ENCODE assay signal across 12 cellular contexts in genomic region chr2:55102056-55102812, GRCh38.
A peak's percentile ranks its signal among the peaks of the same experiment; 100 is the strongest.
DNase-seq lines count a peak whose midpoint lies in the region; ATAC-seq and TF ChIP-seq lines count a peak whose summit lies in the region.
"Had no signal": no experiment of that assay in that cellular context is flagged by ENCODE, and none has a peak within 500 bp of the region (broad histone marks: within the 10 kb centered on the region; RNA-seq: fewer than 3 reads in every experiment).

No MANE protein-coding gene starts in this region.

- no peaks in the 10 kb centered on the region for H3K79me2 ChIP-seq in ACC112 (ENCODE audit: control insufficient read depth, insufficient read depth, low read length, unreplicated experiment)

- ATAC-seq in GM18867 (IDR thresholded peaks at IDR 0.05; ENCODE audit: unreplicated experiment): no peak

- H3K9me3 ChIP-seq in KOPT-K1 (ENCODE audit: insufficient read depth, low read length, poor library complexity, severe bottlenecking) (no peaks in the 10 kb centered on the region), muscle layer of duodenum (ENCODE audit: control insufficient read depth in 1 of 2, low read length in 2 of 2) (no peaks in the 10 kb centered on the region)

- no peak overlapping the region for H2AFZ ChIP-seq in ACC112 (ENCODE audit: low read length, unreplicated experiment)

- TF ChIP-seq CTCF in cardiac fibroblast (IDR thresholded peaks at IDR 0.05; ENCODE audit: low read depth, low read length): no peak

- H3K27me3 ChIP-seq in ACC112 (ENCODE audit: insufficient read depth, low read length) (no peaks in the 10 kb centered on the region), muscle layer of duodenum (ENCODE audit: low read depth, low read length) (no peaks in the 10 kb centered on the region)

- DNase-seq in cardiac fibroblast (ENCODE audit: low read depth in 2 of 2): peak; percentile 84 to 97
- DNase-seq in NCI-H524 treated with DMSO at 0.1 percent for 48 hours (lab: John Stamatoyannopoulos, UW): no peak
- DNase-seq in activated CD4-positive, alpha-beta T cell treated with anti-CD3 and anti-CD28 coated beads, Interleukin-2, amount 50 U/mL, for 1 hour: no peak
- DNase-seq in amygdala (lab: John Stamatoyannopoulos, UW): no peak
- DNase-seq: effector memory CD4-positive, alpha-beta T cell; NK-92 treated with Interleukin-12 subunit alpha and Interleukin-12 subunit beta, amount 100 ng/mL, for 24 hours; stimulated activated CD8-positive, alpha-beta memory T cell treated with anti-CD3 and anti-CD28 coated beads, Interleukin-4, amount 100 ng/mL, for 48 hours had no signal

- H3K36me3 ChIP-seq in ACC112 (ENCODE audit: insufficient read depth, low read length) (no peaks in the 10 kb centered on the region), KOPT-K1 (ENCODE audit: insufficient read depth, low read length) (no peaks in the 10 kb centered on the region), muscle layer of duodenum (ENCODE audit: control insufficient read depth in 1 of 2, insufficient read depth in 2 of 2, low read length in 2 of 2) (no peaks in the 10 kb centered on the region)

- H3K4me3 ChIP-seq in ACC112 (ENCODE audit: low read depth, low read length) (peak overlapping the region; percentile 44), cardiac fibroblast (replicated peaks in 1 of 2; ENCODE audit: low read depth in 2 of 2, low read length in 2 of 2) (no peak overlapping the region), muscle layer of duodenum (ENCODE audit: low read depth in 1 of 2, low read length in 2 of 2) (no peak overlapping the region)

- H3K4me1 ChIP-seq in ACC112 (ENCODE audit: control insufficient read depth, insufficient read depth, low read length, unreplicated experiment): peaks cover 67% of the 10 kb centered on the region
- H3K4me1 ChIP-seq in muscle layer of duodenum (ENCODE audit: control insufficient read depth in 1 of 2, insufficient read depth in 2 of 2, low read length in 2 of 2): peaks cover 13 to 19% of the 10 kb centered on the region in 2 donors

- H3K27ac ChIP-seq in ACC112 (ENCODE audit: low read depth, low read length): peak overlapping the region; percentile 93
- H3K27ac ChIP-seq in KOPT-K1 (ENCODE audit: low read depth, low read length, poor library complexity, severe bottlenecking): peak overlapping the region; percentile 20
- peak overlapping the region; percentile 24 for H3K27ac ChIP-seq in muscle layer of duodenum (ENCODE audit: low read length)
- H3K27ac ChIP-seq: C4-2B had no signal

Comparison
In these comparisons a context has a peak if more than half of its experiments do, and no peak if none do; other contexts are left out.
1. H3K27ac ChIP-seq: peak in every context shown above with its lines; median percentile 93 in ACC112; 24 in muscle layer of duodenum; 20 in KOPT-K1.
2. DNase-seq: peak in cardiac fibroblast (2 of 2); none in NCI-H524 treated with DMSO at 0.1 percent for 48 hours (single experiment), activated CD4-positive, alpha-beta T cell treated with anti-CD3 and anti-CD28 coated beads, Interleukin-2, amount 50 U/mL, for 1 hour (single experiment) and amygdala (0 of 56).